Comparison of ENCODE assay signal across 1 cellular context in the genomic region with DNA sequence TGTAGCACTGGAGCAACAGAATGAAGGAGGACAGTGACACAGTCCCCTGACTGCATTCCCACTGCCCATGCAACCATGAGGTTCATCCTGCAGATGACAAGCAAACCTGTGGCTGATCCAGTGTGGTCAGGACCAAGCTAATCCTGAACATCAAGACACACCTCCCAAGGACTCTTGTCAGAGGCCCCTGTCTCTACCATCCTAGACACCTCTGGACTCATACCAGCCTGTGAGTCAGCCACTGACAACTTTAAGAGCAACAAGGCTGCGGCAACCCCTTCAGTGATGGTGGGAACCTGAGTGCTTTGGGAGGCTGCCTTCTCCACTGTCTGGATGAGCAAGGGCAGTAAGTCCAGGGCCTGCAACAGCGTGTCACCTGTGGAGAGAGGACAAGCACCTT.
TF ChIP-seq lines count a peak whose summit lies in the region.

No MANE protein-coding gene starts in this region.

TF ChIP-seq in HepG2, 621 proteins besides CTCF, POLR2A, EP300 and RAD21:
- TF ChIP-seq ZNF256 (CRISPR knock-in tag; conservative IDR thresholded peaks at IDR 0.05) (no peak), SIX1 (CRISPR knock-in tag; IDR thresholded peaks at IDR 0.05; ENCODE audit: borderline replicate concordance) (no peak), NCOR1 (IDR thresholded peaks at IDR 0.05; ENCODE audit: borderline replicate concordance, low read length) (no peak), ZNF552 (CRISPR knock-in tag; IDR thresholded peaks at IDR 0.05; ENCODE audit: borderline replicate concordance) (no peak), ZC3H4 (CRISPR knock-in tag; IDR thresholded peaks at IDR 0.05; ENCODE audit: borderline replicate concordance) (no peak), ZNF446 (CRISPR knock-in tag; IDR thresholded peaks at IDR 0.05) (no peak), ZZZ3 (CRISPR knock-in tag; IDR thresholded peaks at IDR 0.05; ENCODE audit: borderline replicate concordance) (no peak), ZKSCAN1 (IDR thresholded peaks at IDR 0.05; ENCODE audit: low read length) (no peak), ARID2 (CRISPR knock-in tag; IDR thresholded peaks at IDR 0.05; ENCODE audit: borderline replicate concordance) (no peak), MAF1 (CRISPR knock-in tag; IDR thresholded peaks at IDR 0.05; ENCODE audit: borderline replicate concordance) (no peak), ZNF350 (CRISPR knock-in tag; IDR thresholded peaks at IDR 0.05; ENCODE audit: borderline replicate concordance, low read depth) (no peak), ZNF138 (CRISPR knock-in tag; IDR thresholded peaks at IDR 0.05; ENCODE audit: low read depth) (no peak), ZFP1 (CRISPR knock-in tag; IDR thresholded peaks at IDR 0.05) (no peak)
- TF ChIP-seq, protein P1, sequence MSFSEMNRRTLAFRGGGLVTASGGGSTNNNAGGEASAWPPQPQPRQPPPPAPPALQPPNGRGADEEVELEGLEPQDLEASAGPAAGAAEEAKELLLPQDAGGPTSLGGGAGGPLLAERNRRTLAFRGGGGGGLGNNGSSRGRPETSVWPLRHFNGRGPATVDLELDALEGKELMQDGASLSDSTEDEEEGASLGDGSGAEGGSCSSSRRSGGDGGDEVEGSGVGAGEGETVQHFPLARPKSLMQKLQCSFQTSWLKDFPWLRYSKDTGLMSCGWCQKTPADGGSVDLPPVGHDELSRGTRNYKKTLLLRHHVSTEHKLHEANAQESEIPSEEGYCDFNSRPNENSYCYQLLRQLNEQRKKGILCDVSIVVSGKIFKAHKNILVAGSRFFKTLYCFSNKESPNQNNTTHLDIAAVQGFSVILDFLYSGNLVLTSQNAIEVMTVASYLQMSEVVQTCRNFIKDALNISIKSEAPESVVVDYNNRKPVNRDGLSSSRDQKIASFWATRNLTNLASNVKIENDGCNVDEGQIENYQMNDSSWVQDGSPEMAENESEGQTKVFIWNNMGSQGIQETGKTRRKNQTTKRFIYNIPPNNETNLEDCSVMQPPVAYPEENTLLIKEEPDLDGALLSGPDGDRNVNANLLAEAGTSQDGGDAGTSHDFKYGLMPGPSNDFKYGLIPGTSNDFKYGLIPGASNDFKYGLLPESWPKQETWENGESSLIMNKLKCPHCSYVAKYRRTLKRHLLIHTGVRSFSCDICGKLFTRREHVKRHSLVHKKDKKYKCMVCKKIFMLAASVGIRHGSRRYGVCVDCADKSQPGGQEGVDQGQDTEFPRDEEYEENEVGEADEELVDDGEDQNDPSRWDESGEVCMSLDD (CRISPR knock-in tag; IDR thresholded peaks at IDR 0.05; ENCODE audit: borderline replicate concordance): no peak
